ENCODE assay signal across 8 cellular contexts in the genomic region with DNA sequence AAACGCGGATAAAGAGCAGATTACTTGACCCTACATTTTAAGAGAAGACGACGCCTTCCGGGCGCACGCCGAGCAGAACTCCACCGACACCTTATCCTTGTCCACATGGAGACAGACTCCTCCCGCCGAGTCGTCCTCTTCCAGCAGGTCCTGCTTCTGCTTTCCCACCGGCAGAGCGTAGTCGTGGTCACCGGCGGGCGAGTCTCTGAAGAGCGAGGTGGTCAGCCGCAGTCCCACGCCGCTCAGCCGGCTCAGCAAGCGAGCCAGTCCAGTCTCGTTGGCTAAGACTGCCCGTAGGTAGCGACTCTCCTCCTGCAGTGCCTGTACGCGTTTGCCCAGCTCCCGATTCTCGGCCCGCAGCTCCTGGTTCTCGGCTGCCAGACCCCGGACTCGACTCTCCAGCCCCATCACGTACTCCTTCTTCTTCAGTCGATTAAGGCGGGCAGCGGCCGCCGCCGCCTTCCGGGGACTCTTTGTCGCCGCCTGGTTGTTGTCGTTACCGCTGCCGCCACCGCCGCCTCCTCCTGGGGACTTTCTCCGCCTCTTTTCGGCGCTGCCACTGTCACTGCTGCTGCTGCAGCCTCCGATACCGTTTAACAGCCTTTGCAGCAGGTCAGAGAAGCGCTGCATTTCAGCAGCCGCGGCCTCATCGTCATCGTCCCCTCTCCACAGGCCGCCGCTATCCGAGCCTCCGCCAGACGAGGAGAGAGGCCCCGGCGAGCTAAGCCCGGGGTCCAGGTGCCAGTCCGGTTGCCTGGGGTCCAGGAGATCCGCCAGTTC. TPM values are rescaled to one million over a fixed set of nuclear protein-coding genes. Genes with fewer than 3 reads are reported as not detected.
DNase-seq lines count a peak whose midpoint lies in the region; ATAC-seq and TF ChIP-seq lines count a peak whose summit lies in the region.

No MANE protein-coding gene starts in this region.

- no peak overlapping the region for H4K8ac ChIP-seq in H9 (replicated peaks; ENCODE audit: insufficient read length, low read depth, low read length)

- intact Hi-C loops in left ventricle myocardium inferior (cut with micrococcal nuclease) (no loop called here), prostate gland (cut with DNase I) (loop anchor here (2.0 kb wide), 1 partner anchor 35 kb away; a partner anchor contains a TSS), uterus (cut with DNase I; ENCODE audit: low total_unique reads) (no loop called here)

- H3K27ac Mint-ChIP-seq in H9 = peak overlapping the region; percentile 97 to 99 (median 98)
- H3K27ac Mint-ChIP-seq in activated naive CD8-positive, alpha-beta T cell treated with anti-CD3 and anti-CD28 coated beads, Interleukin-2, amount 50 U/mL, for 24 hours = peak overlapping the region; percentile 89

- H4K5ac ChIP-seq in H9 (ENCODE audit: insufficient read length, low read depth, low read length) = peak overlapping the region; percentile 70

- peak overlapping the region; percentile 92; the same call in 1 of the 2 replicates for H3K4ac ChIP-seq in H9 (ENCODE audit: low read depth, low read length)

- H2BK120ac ChIP-seq in H9 (ENCODE audit: low read depth, low read length, poor library complexity, severe bottlenecking) = no peak overlapping the region

- peaks cover 26% of the 10 kb centered on the region for H3K79me2 ChIP-seq in H9 (ENCODE audit: insufficient read depth, low read length)
- peaks cover 59% of the 10 kb centered on the region for H3K79me2 ChIP-seq in SU-DHL-6 (ENCODE audit: insufficient read depth, low read length)

- no peaks in the 10 kb centered on the region; a peak in 1 of 5 replicates for H3K9me3 Mint-ChIP-seq in H9
- no peaks in the 10 kb centered on the region for H3K9me3 Mint-ChIP-seq in activated naive CD8-positive, alpha-beta T cell treated with anti-CD3 and anti-CD28 coated beads, Interleukin-2, amount 50 U/mL, for 24 hours

- H2BK20ac ChIP-seq in H9 (ENCODE audit: low read depth, low read length, poor library complexity, severe bottlenecking) = no peak overlapping the region

- TF ChIP-seq POLR2A in GM10847 (IDR thresholded peaks at IDR 0.05; ENCODE audit: extremely low read depth, insufficient read length) (peak; percentile 33), prostate gland (IDR thresholded peaks at IDR 0.05) (peak; percentile 34), uterus (IDR thresholded peaks at IDR 0.05) (no peak)

- no peaks in the 10 kb centered on the region for H3K9me2 ChIP-seq in SU-DHL-6 (replicated peaks; ENCODE audit: insufficient read depth, low read length)

- peaks cover 37 to 52% (median 42%) of the 10 kb centered on the region in 3 experiments for H3K36me3 Mint-ChIP-seq in H9 (ENCODE audit: insufficient read depth in 1 of 3, low read depth in 3 of 3)
- peaks cover 43% of the 10 kb centered on the region for H3K36me3 Mint-ChIP-seq in activated naive CD8-positive, alpha-beta T cell treated with anti-CD3 and anti-CD28 coated beads, Interleukin-2, amount 50 U/mL, for 24 hours (ENCODE audit: low read depth)

- no peaks in the 10 kb centered on the region for H3K9me3 ChIP-seq in H9 (ENCODE audit: control insufficient read depth, low read depth, low read length)
- no peaks in the 10 kb centered on the region for H3K9me3 ChIP-seq in SU-DHL-6 (ENCODE audit: insufficient read depth, low read length)
- no peaks in the 10 kb centered on the region for H3K9me3 ChIP-seq in left ventricle myocardium inferior (replicated peaks)
- H3K9me3 ChIP-seq in prostate gland = no peaks in the 10 kb centered on the region
- no peaks in the 10 kb centered on the region for H3K9me3 ChIP-seq in uterus

- H4K20me1 ChIP-seq in H9 (ENCODE audit: control insufficient read depth, insufficient read depth, insufficient read length) (no peaks in the 10 kb centered on the region), SU-DHL-6 (ENCODE audit: low read depth, low read length) (peaks cover 47% of the 10 kb centered on the region)

- no peak overlapping the region for H3K56ac ChIP-seq in H9 (ENCODE audit: insufficient read length, low read depth, low read length)

- no peak overlapping the region for H2AFZ ChIP-seq in H9 (ENCODE audit: low read length)
- H2AFZ ChIP-seq in SU-DHL-6 (ENCODE audit: low read depth, low read length, severe bottlenecking) = peak overlapping the region; percentile 82

- peaks cover 32 to 42% of the 10 kb centered on the region in 2 experiments for H3K4me1 Mint-ChIP-seq in H9
- peaks cover 44% of the 10 kb centered on the region for H3K4me1 Mint-ChIP-seq in activated naive CD8-positive, alpha-beta T cell treated with anti-CD3 and anti-CD28 coated beads, Interleukin-2, amount 50 U/mL, for 24 hours

- H2BK12ac ChIP-seq in H9 (ENCODE audit: insufficient read length, low read depth, low read length) = no peak overlapping the region

- peak overlapping the region; percentile 98 for H3K14ac ChIP-seq in H9 (ENCODE audit: insufficient read depth, low read length)

- peaks cover 7% of the 10 kb centered on the region for H3K23me2 ChIP-seq in H9 (ENCODE audit: insufficient read length, low read depth, low read length, poor library complexity, severe bottlenecking)

- H3K23ac ChIP-seq in H9 (ENCODE audit: insufficient read length, low read depth, low read length) = no peak overlapping the region

- H3K27me3 ChIP-seq in H9 (ENCODE audit: insufficient read depth, low read length) (no peaks in the 10 kb centered on the region; the same call in 1 of the 2 replicates), SU-DHL-6 (ENCODE audit: low read length) (no peaks in the 10 kb centered on the region), left ventricle myocardium inferior (ENCODE audit: low read depth) (no peaks in the 10 kb centered on the region), prostate gland (replicated peaks; ENCODE audit: insufficient read depth) (no peaks in the 10 kb centered on the region), uterus (no peaks in the 10 kb centered on the region)

- peak; percentile 57 for TF ChIP-seq CTCF in H9 (conservative IDR thresholded peaks at IDR 0.05)
- peak; percentile 33 for TF ChIP-seq CTCF in SU-DHL-6 (IDR thresholded peaks at IDR 0.05; ENCODE audit: insufficient read depth, low read length, poor library complexity, severe bottlenecking)
- TF ChIP-seq CTCF in left ventricle myocardium inferior (IDR thresholded peaks at IDR 0.05; ENCODE audit: borderline replicate concordance) = peak; percentile 72
- TF ChIP-seq CTCF in prostate gland (IDR thresholded peaks at IDR 0.05) = peak; percentile 36 to 75 (median 63)
- TF ChIP-seq CTCF in uterus (IDR thresholded peaks at IDR 0.05) = peak; percentile 40 to 57 (median 50)

- peaks cover 15% of the 10 kb centered on the region for H3F3A ChIP-seq in SU-DHL-6 (ENCODE audit: insufficient read depth)

- peak; percentile 71 for ATAC-seq in activated naive CD8-positive, alpha-beta T cell treated with anti-CD3 and anti-CD28 coated beads, Interleukin-2, amount 50 U/mL, for 24 hours

- H3K18ac ChIP-seq in H9 (ENCODE audit: insufficient read length, low read depth, low read length) = peak overlapping the region; percentile 94

- H3K9ac ChIP-seq in H9 (ENCODE audit: extremely low read depth, insufficient read length, low read length) = peak overlapping the region; percentile 98
- H3K9ac ChIP-seq in SU-DHL-6 (ENCODE audit: low read length) = peak overlapping the region; percentile 100

- no CpG with 5 or more reads among the region's 70 CpGs for WGBS in H9 (ENCODE audit: extremely low coverage, insufficient read length, low lambda C conversion rate)
- WGBS in prostate gland = under 1% methylated on average over 69 of the region's 70 CpGs

- peak overlapping the region; percentile 98 for H4K91ac ChIP-seq in H9 (ENCODE audit: insufficient read length, low read depth, low read length)

- H3K4me2 ChIP-seq in H9 (ENCODE audit: insufficient read depth, insufficient read length, low read length) (peak overlapping the region; percentile 100), SU-DHL-6 (ENCODE audit: low read depth, low read length, poor library complexity, severe bottlenecking) (peak overlapping the region; percentile 74)

- no peak overlapping the region for H2BK15ac ChIP-seq in H9 (ENCODE audit: low read depth, low read length)

- peak; percentile 64 for DNase-seq in H9
- DNase-seq in LoVo (ENCODE audit: low spot score) = peak; percentile 73
- peak; percentile 87 for DNase-seq in activated naive CD8-positive, alpha-beta T cell treated with anti-CD3 and anti-CD28 coated beads, Interleukin-2, amount 50 U/mL, for 24 hours
- DNase-seq in left ventricle myocardium inferior = peak; percentile 83
- peak; percentile 84 for DNase-seq in prostate gland (ENCODE audit: low spot score)
- DNase-seq in uterus = peak; percentile 61 to 64

- H3K36me3 ChIP-seq in SU-DHL-6 (ENCODE audit: low read length) (peaks cover 42% of the 10 kb centered on the region), left ventricle myocardium inferior (peaks cover 15% of the 10 kb centered on the region), prostate gland (no peaks in the 10 kb centered on the region), uterus (no peaks in the 10 kb centered on the region)

- H3K4me3 Mint-ChIP-seq in H9 = peak overlapping the region; percentile 98 to 100
- peak overlapping the region; percentile 93 for H3K4me3 Mint-ChIP-seq in activated naive CD8-positive, alpha-beta T cell treated with anti-CD3 and anti-CD28 coated beads, Interleukin-2, amount 50 U/mL, for 24 hours

- H3K4me1 ChIP-seq in H9 (ENCODE audit: insufficient read depth, low read length) = no peaks in the 10 kb centered on the region
- H3K4me1 ChIP-seq in left ventricle myocardium inferior = peaks cover 63% of the 10 kb centered on the region
- H3K4me1 ChIP-seq in prostate gland (replicated peaks) = peaks cover 2% of the 10 kb centered on the region
- H3K4me1 ChIP-seq in uterus = peaks cover 0 to 7% of the 10 kb centered on the region in 2 donors

- no peaks in the 10 kb centered on the region for H3K79me1 ChIP-seq in H9 (ENCODE audit: insufficient read depth, low read depth, low read length, poor library complexity, severe bottlenecking)

- peak overlapping the region; percentile 90 for H2BK5ac ChIP-seq in H9 (ENCODE audit: insufficient read length, low read length)

- H3T11ph ChIP-seq in H9 (ENCODE audit: low read length) = no peak overlapping the region

- H3K27me3 Mint-ChIP-seq in H9 (ENCODE audit: low read depth) = no peaks in the 10 kb centered on the region; the same call in 1 of the 2 replicates
- no peaks in the 10 kb centered on the region for H3K27me3 Mint-ChIP-seq in activated naive CD8-positive, alpha-beta T cell treated with anti-CD3 and anti-CD28 coated beads, Interleukin-2, amount 50 U/mL, for 24 hours

- H3K4me3 ChIP-seq in SU-DHL-6 (ENCODE audit: insufficient read depth, low read length, poor library complexity, severe bottlenecking) (peak overlapping the region; percentile 61), left ventricle myocardium inferior (peak overlapping the region; percentile 88), prostate gland (peak overlapping the region; percentile 78 to 93), uterus (peak overlapping the region; percentile 81 to 87)

- H3K27ac ChIP-seq in H9 (ENCODE audit: insufficient read length, low read depth, low read length) = no peak overlapping the region
- H3K27ac ChIP-seq in SU-DHL-6 (ENCODE audit: low read depth, low read length) = peak overlapping the region; percentile 90
- H3K27ac ChIP-seq in left ventricle myocardium inferior (replicated peaks) = peak overlapping the region; percentile 95
- peak overlapping the region; percentile 95 to 98 for H3K27ac ChIP-seq in prostate gland
- peak overlapping the region; percentile 95 to 98 for H3K27ac ChIP-seq in uterus

- H2AK5ac ChIP-seq in H9 (ENCODE audit: insufficient read length, low read length) = no peak overlapping the region

RNA-seq across cellular contexts. Expression of a gene that starts 1.0 kb away (rescaled TPM):
- total RNA-seq in H9 (2021) (50.2 and 52.5 TPM in 2 replicates), left ventricle myocardium inferior (12.9 TPM), prostate gland (10 to 100 TPM; 50.2 to 89.5 TPM), uterus (100 to 1,000 TPM in 2 of 4 donors, 10 to 100 TPM in 2; 77.7 to 133 (median 99.9) TPM)

RNA-seq across cellular contexts. Expression of a gene that starts 16.2 kb away (rescaled TPM):
- total RNA-seq in H9 (2021) = 28.0 and 35.2 TPM in 2 replicates
- total RNA-seq in left ventricle myocardium inferior = 75.2 TPM
- 10 to 100 TPM; 13.6 to 24.4 TPM for total RNA-seq in prostate gland
- total RNA-seq in uterus = 10 to 100 TPM in 3 of 4 donors, 1 to 10 TPM in 1; 7.9 to 16.3 (median 12.5) TPM

RNA-seq across cellular contexts. Expression of a gene that starts 22.0 kb away (rescaled TPM):
- total RNA-seq in H9 (2021) (not detected in 2 replicates), left ventricle myocardium inferior (0.63 TPM), prostate gland (1 to 10 TPM; 1.4 to 3.6 TPM), uterus (10 to 100 TPM in 1 of 4 donors, 1 to 10 TPM in 1, under 1 TPM in 1, not detected in 1; 0.77 to 14.0 (median 4.4) TPM)

RNA-seq across cellular contexts. Expression of a gene that starts 35.6 kb away (rescaled TPM):
- total RNA-seq in H9 (2021) (72.8 and 74.0 TPM in 2 replicates), left ventricle myocardium inferior (55.4 TPM), prostate gland (10 to 100 TPM; 30.0 to 38.3 TPM), uterus (100 to 1,000 TPM in 1 of 4 donors, 10 to 100 TPM in 3; 36.5 to 119 (median 57.9) TPM)

RNA-seq across cellular contexts. Expression of a gene that starts 36.8 kb away (rescaled TPM):
- total RNA-seq in H9 (2021) (8.0 and 8.2 TPM in 2 replicates), left ventricle myocardium inferior (6.5 TPM), prostate gland (10 to 100 TPM in 1 of 2 donors, 1 to 10 TPM in 1; 9.8 to 16.2 TPM), uterus (10 to 100 TPM in 3 of 4 donors, 1 to 10 TPM in 1; 2.9 to 30.2 (median 22.6) TPM)

Comparison
In these comparisons a context has a peak if more than half of its experiments do, and no peak if none do; other contexts are left out.
1. POLR2A ChIP-seq: peak in GM10847 (single experiment) and prostate gland (single experiment); none in uterus (0 of 2).
2. Peak in every context shown above with its lines, with median percentiles within 50 percentile points of each other: DNase-seq, CTCF ChIP-seq and H3K4me3 ChIP-seq.